In the genomic region with DNA sequence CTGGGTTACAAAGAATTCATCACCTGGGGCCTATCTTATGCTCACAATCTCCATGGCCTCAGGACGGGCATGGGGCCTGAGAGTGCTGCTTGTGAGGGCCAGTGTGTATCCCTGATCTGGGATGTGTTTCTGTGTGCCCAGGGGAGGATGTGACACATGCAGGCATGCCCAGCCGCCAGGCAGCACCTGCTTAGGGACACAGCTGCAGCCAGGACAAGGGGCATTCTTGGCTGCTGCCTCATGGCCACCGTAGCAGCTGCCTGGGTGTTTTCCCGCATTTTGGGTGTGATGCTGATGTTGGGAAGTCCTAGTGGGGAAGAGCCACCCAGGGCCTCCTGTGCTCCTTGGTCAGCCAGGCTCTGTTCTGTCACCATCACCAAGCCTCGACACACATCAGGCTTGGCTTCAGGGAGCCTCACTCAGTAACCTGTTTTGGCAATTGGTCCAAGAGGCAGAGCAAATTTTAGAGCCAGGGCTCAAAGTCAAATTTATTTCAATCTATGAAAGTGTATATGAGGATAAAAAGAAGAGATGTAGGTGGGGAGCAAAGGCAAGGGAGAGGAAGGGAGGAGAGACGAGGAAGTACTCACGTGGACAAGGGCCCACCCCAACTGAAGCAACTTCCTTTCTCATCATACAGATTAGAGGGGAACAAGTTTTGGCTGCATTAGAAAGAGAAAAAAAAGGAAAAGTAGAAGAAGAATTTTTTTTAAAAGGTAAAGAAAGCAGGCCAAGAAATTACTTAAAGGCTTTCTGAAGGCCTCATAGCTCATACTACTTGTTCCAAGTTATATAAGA, we compare ENCODE assay signal across 13 cellular contexts.
A peak's percentile ranks its signal among the peaks of the same experiment; 100 is the strongest.
DNase-seq lines count a peak whose midpoint lies in the region; ATAC-seq and TF ChIP-seq lines count a peak whose summit lies in the region.
"Had no signal": no experiment of that assay in that cellular context is flagged by ENCODE, and none has a peak within 500 bp of the region (broad histone marks: within the 10 kb centered on the region; RNA-seq: fewer than 3 reads in every experiment).

No MANE protein-coding gene starts in this region.

- DNase-seq in CD4-positive, CD25-positive, alpha-beta regulatory T cell, result no peak
- DNase-seq in HT1080 (ENCODE audit: low read depth) (peak; percentile 66), SJCRH30 (peak; percentile 87 to 88), mesothelial cell of epicardium (ENCODE audit: low spot score in 2 of 2, unreplicated experiment in 2 of 2) (no peak), NCI-H345 (lab: John Stamatoyannopoulos, UW) (no peak), HEK293T (ENCODE audit: extremely low spot score) (no peak), DMS153 (lab: John Stamatoyannopoulos, UW) (no peak), OCI-M2 (lab: John Stamatoyannopoulos, UW; ENCODE audit: unreplicated experiment) (no peak)
- DNase-seq: activated effector memory CD4-positive, alpha-beta T cell treated with anti-CD3 and anti-CD28 coated beads, Interleukin-2, amount 50 U/mL, for 16 hours; C1 segment of cervical spinal cord; midbrain; stimulated activated CD4-positive, alpha-beta T cell treated with anti-CD3 and anti-CD28 coated beads, Interleukin-4, amount 100 ng/mL, for 1 hour; stimulated activated naive CD8-positive, alpha-beta T cell treated with anti-CD3 and anti-CD28 coated beads, Interleukin-15, Interleukin-2, amounts not matched to agents 100 U/mL and 50 U/mL, for 24 hours had no signal

- POLR2A ChIA-PET in HEK293T (lab: Yijun Ruan, JAX), result no interaction called here

- no peaks in the 10 kb centered on the region for H3K27me3 Mint-ChIP-seq in CD4-positive, CD25-positive, alpha-beta regulatory T cell
- peaks cover 18% of the 10 kb centered on the region for H3K27me3 Mint-ChIP-seq in mesothelial cell of epicardium (ENCODE audit: low read depth)

- no peak for ATAC-seq in CD4-positive, CD25-positive, alpha-beta regulatory T cell (ENCODE audit: low read depth in 2 of 2)
- ATAC-seq: stimulated activated naive CD8-positive, alpha-beta T cell treated with anti-CD3 and anti-CD28 coated beads, Interleukin-15, Interleukin-2, amounts not matched to agents 100 U/mL and 50 U/mL, for 24 hours had no signal

- no peaks in the 10 kb centered on the region for H3K9me3 ChIP-seq in CD4-positive, CD25-positive, alpha-beta regulatory T cell (ENCODE audit: control insufficient read depth in 2 of 2, low read length in 2 of 2)
- no peaks in the 10 kb centered on the region for H3K9me3 ChIP-seq in SJCRH30 (replicated peaks)

- no peak overlapping the region for H3K4me3 ChIP-seq in CD4-positive, CD25-positive, alpha-beta regulatory T cell (ENCODE audit: low read depth, low read length)
- H3K4me3 ChIP-seq in SJCRH30, result no peak overlapping the region

- H3K4me1 ChIP-seq in CD4-positive, CD25-positive, alpha-beta regulatory T cell (ENCODE audit: control insufficient read depth, insufficient read depth, low read length, poor library complexity, severe bottlenecking), result peaks cover 5% of the 10 kb centered on the region
- H3K4me1 ChIP-seq in SJCRH30, result peaks cover 56% of the 10 kb centered on the region

- peaks cover 0 to 1% (median 0%) of the 10 kb centered on the region in 7 donors for H3K9me3 Mint-ChIP-seq in CD4-positive, CD25-positive, alpha-beta regulatory T cell
- H3K9me3 Mint-ChIP-seq in mesothelial cell of epicardium, result no peaks in the 10 kb centered on the region

- H3K36me3 Mint-ChIP-seq in CD4-positive, CD25-positive, alpha-beta regulatory T cell, result peaks cover 5% of the 10 kb centered on the region
- H3K36me3 Mint-ChIP-seq in mesothelial cell of epicardium, result no peaks in the 10 kb centered on the region

- H3K4me1 Mint-ChIP-seq in CD4-positive, CD25-positive, alpha-beta regulatory T cell, result peaks cover 0 to 27% (median 13%) of the 10 kb centered on the region in 4 donors
- H3K4me1 Mint-ChIP-seq in mesothelial cell of epicardium, result peaks cover 27% of the 10 kb centered on the region

- no peak overlapping the region for H3K4me3 Mint-ChIP-seq in CD4-positive, CD25-positive, alpha-beta regulatory T cell
- H3K4me3 Mint-ChIP-seq in mesothelial cell of epicardium, result no peak overlapping the region

- TF ChIP-seq CTCF in mesothelial cell of epicardium (IDR thresholded peaks at IDR 0.05; ENCODE audit: unreplicated experiment), result no peak

- CTCF ChIA-PET in HEK293T (lab: Yijun Ruan, JAX), result no interaction called here

- no peaks in the 10 kb centered on the region for H3K36me3 ChIP-seq in CD4-positive, CD25-positive, alpha-beta regulatory T cell (ENCODE audit: control insufficient read depth, insufficient read depth, low read length)
- H3K36me3 ChIP-seq in SJCRH30, result no peaks in the 10 kb centered on the region

- peak overlapping the region in 2 of 3 donors; percentile 42 to 48 for H3K27ac Mint-ChIP-seq in CD4-positive, CD25-positive, alpha-beta regulatory T cell
- H3K27ac Mint-ChIP-seq in mesothelial cell of epicardium, result peak overlapping the region; percentile 27

- H3K27ac ChIP-seq in CD4-positive, CD25-positive, alpha-beta regulatory T cell (ENCODE audit: insufficient read depth, low read length, poor library complexity, severe bottlenecking), result no peak overlapping the region
- peak overlapping the region; percentile 85 for H3K27ac ChIP-seq in SJCRH30

- no peaks in the 10 kb centered on the region for H3K27me3 ChIP-seq in CD4-positive, CD25-positive, alpha-beta regulatory T cell (ENCODE audit: control insufficient read depth, insufficient read depth, low read length)
- no peaks in the 10 kb centered on the region for H3K27me3 ChIP-seq in SJCRH30

TF ChIP-seq in HEK293T, 16 proteins besides CTCF, POLR2A, EP300 and RAD21:
- TF ChIP-seq L3MBTL2 (conservative IDR thresholded peaks at IDR 0.05), result no peak
- TF ChIP-seq SUZ12 (IDR thresholded peaks at IDR 0.05), result no peak
- TF ChIP-seq FOXM1 (IDR thresholded peaks at IDR 0.05; ENCODE audit: borderline replicate concordance), result no peak
- TF ChIP-seq, protein P1, sequence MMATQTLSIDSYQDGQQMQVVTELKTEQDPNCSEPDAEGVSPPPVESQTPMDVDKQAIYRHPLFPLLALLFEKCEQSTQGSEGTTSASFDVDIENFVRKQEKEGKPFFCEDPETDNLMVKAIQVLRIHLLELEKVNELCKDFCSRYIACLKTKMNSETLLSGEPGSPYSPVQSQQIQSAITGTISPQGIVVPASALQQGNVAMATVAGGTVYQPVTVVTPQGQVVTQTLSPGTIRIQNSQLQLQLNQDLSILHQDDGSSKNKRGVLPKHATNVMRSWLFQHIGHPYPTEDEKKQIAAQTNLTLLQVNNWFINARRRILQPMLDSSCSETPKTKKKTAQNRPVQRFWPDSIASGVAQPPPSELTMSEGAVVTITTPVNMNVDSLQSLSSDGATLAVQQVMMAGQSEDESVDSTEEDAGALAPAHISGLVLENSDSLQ (IDR thresholded peaks at IDR 0.05), result no peak
- TF ChIP-seq FOXA1 (IDR thresholded peaks at IDR 0.05), result no peak
- TF ChIP-seq SP1 (IDR thresholded peaks at IDR 0.05), result no peak

Comparison
In these comparisons a context has a peak if more than half of its experiments do, and no peak if none do; other contexts are left out.
1. DNase-seq: peak in HT1080 (single experiment) and SJCRH30 (2 of 2); none in CD4-positive, CD25-positive, alpha-beta regulatory T cell (0 of 3), mesothelial cell of epicardium (0 of 2), NCI-H345 (single experiment), HEK293T (single experiment), DMS153 (single experiment) and OCI-M2 (single experiment).